Comparison of ENCODE assay signal across 23 cellular contexts in genomic region chrX:46034868-46035267, GRCh38.
"Had no signal": no experiment of that assay in that cellular context is flagged by ENCODE, and none has a peak within 500 bp of the region (broad histone marks: within the 10 kb centered on the region; RNA-seq: fewer than 3 reads in every experiment).

No MANE protein-coding gene starts in this region.

- H3K9me3 ChIP-seq: body of pancreas, esophagus squamous epithelium, gastroesophageal sphincter had no signal

- DNase-seq: activated CD4-positive, alpha-beta memory T cell treated with anti-CD3 and anti-CD28 coated beads for 36 hours; activated CD4-positive, alpha-beta T cell treated with anti-CD3 and anti-CD28 coated beads for 36 hours; activated CD4-positive, alpha-beta T cell treated with anti-CD3 and anti-CD28 coated beads, Interleukin-2, amount 10 ng/mL, durations not matched to agents 24 days and 14 days; activated CD4-positive, CD25-positive, alpha-beta regulatory T cell; activated CD4-positive, CD25-positive, alpha-beta regulatory T cell treated with anti-CD3 and anti-CD28 coated beads, Interleukin-2, amount 50 U/mL, for 72 hours; activated CD8-positive, alpha-beta memory T cell treated with anti-CD3 and anti-CD28 coated beads, Interleukin-2, amount 10 ng/mL, durations not matched to agents 7 days and 5 days; activated CD8-positive, alpha-beta memory T cell treated with anti-CD3 and anti-CD28 coated beads, Interleukin-2, amount 50 U/mL, for 4 hours; activated CD8-positive, alpha-beta T cell treated with anti-CD3 and anti-CD28 coated beads, Interleukin-2, amount 10 ng/mL, durations not matched to agents 7 days and 5 days; activated effector memory CD4-positive, alpha-beta T cell treated with anti-CD3 and anti-CD28 coated beads, Interleukin-2, amount 50 U/mL, for 16 hours; activated naive CD4-positive, alpha-beta T cell treated with anti-CD3 and anti-CD28 coated beads, Interleukin-2, amount 10 ng/mL, durations not matched to agents 7 days and 5 days; activated naive CD8-positive, alpha-beta T cell treated with anti-CD3 and anti-CD28 coated beads, Interleukin-2, amount 10 ng/mL, durations not matched to agents 7 days and 5 days; activated T-cell treated with anti-CD3 and anti-CD28 coated beads, Interleukin-2, amount 50 U/mL, for 1 hour; activated T-cell treated with anti-CD3 and anti-CD28 coated beads, Interleukin-2, amount 50 U/mL, for 48 hours; body of pancreas; caudate nucleus; cortex of kidney; effector CD8-positive, alpha-beta T cell; esophagus squamous epithelium; foreskin melanocyte; heart right ventricle; T-helper 2 cell had no signal

- H3K4me3 ChIP-seq: body of pancreas, esophagus squamous epithelium, gastroesophageal sphincter, heart right ventricle had no signal

- H3K27ac ChIP-seq: body of pancreas, epithelial cell of prostate, esophagus squamous epithelium, gastroesophageal sphincter, heart right ventricle had no signal

- H3K4me1 ChIP-seq: body of pancreas, esophagus squamous epithelium, gastroesophageal sphincter, heart right ventricle had no signal

- H3K27me3 ChIP-seq: body of pancreas, esophagus squamous epithelium, gastroesophageal sphincter had no signal

- H3K36me3 ChIP-seq: esophagus squamous epithelium, gastroesophageal sphincter, heart right ventricle had no signal
